Comparison of ENCODE assay signal across 19 cellular contexts in the genomic region with DNA sequence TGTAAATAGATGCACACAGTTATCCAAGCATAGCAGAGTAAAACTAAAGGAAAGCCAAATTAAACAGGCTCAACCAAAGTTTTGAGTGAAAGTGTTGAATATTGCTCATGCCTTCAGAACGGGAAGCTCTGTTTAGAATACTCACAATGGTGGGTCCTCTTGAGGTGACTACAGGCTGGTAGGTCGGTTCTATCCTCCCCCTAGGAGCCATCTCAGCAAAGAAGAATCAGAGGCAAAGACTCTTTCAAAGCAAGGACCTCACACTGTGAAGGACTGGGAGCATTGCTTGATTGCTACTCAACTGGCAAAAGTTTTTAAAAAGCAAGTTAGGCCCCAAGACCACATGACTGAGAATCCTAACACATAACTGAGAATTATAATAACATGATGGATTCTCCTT.
DNase-seq lines count a peak whose midpoint lies in the region; ATAC-seq and TF ChIP-seq lines count a peak whose summit lies in the region.
"Had no signal": no experiment of that assay in that cellular context is flagged by ENCODE, and none has a peak within 500 bp of the region (broad histone marks: within the 10 kb centered on the region; RNA-seq: fewer than 3 reads in every experiment).

No MANE protein-coding gene starts in this region.

- H3K4me1 ChIP-seq in ascending aorta, result peaks cover 0 to 19% of the 10 kb centered on the region in 2 donors
- peaks cover 0 to 19% (median 8%) of the 10 kb centered on the region in 3 donors for H3K4me1 ChIP-seq in esophagus squamous epithelium
- H3K4me1 ChIP-seq: Caco-2 had no signal

- no peaks in the 10 kb centered on the region for H3K9me3 ChIP-seq in ascending aorta
- H3K9me3 ChIP-seq in esophagus squamous epithelium, result no peaks in the 10 kb centered on the region
- H3K9me3 ChIP-seq: Caco-2 had no signal

- intact Hi-C loops in Calu3 (cut with micrococcal nuclease; ENCODE audit: unreplicated experiment), result no loop called here
- intact Hi-C loops in ascending aorta (cut with DNase I), result no loop called here
- intact Hi-C loops in esophagus squamous epithelium (cut with DNase I), result no loop called here
- intact Hi-C loops in sciatic nerve (cut with DNase I), result no loop called here

- H3K36me3 ChIP-seq in ascending aorta (no peaks in the 10 kb centered on the region), esophagus squamous epithelium (no peaks in the 10 kb centered on the region)

- H3K27me3 ChIP-seq in ascending aorta (no peaks in the 10 kb centered on the region), esophagus squamous epithelium (no peaks in the 10 kb centered on the region)

- H3K4me3 Mint-ChIP-seq in Calu3 (ENCODE audit: low read depth, unreplicated experiment), result no peak overlapping the region

- 67 to 68% methylated on average over 2 of the region's 2 CpGs for WGBS in esophagus squamous epithelium, 2 donors

- TF ChIP-seq POLR2A in esophagus squamous epithelium (IDR thresholded peaks at IDR 0.05), result no peak

- CTCF ChIA-PET in Calu3 (lab: Charles Lee), result no interaction called here

- H3K27me3 Mint-ChIP-seq in Calu3 (ENCODE audit: unreplicated experiment), result no peaks in the 10 kb centered on the region

- ATAC-seq in sciatic nerve (peak; percentile 36), HG03457 (IDR thresholded peaks at IDR 0.05; ENCODE audit: unreplicated experiment) (no peak), GM21619 (IDR thresholded peaks at IDR 0.05; ENCODE audit: unreplicated experiment) (no peak), HG02588 (IDR thresholded peaks at IDR 0.05; ENCODE audit: unreplicated experiment) (no peak)
- ATAC-seq: HCT116, Panc1 had no signal

- H3K36me3 Mint-ChIP-seq in Calu3 (ENCODE audit: insufficient read depth, unreplicated experiment), result no peaks in the 10 kb centered on the region

- no TSS peak for BruUV-seq in Calu3 (replicated peaks; lab: Mats Ljungman, UMichigan)

- no peak for TF ChIP-seq CTCF in Calu3 (IDR thresholded peaks at IDR 0.05; ENCODE audit: unreplicated experiment)
- no peak for TF ChIP-seq CTCF in ascending aorta (IDR thresholded peaks at IDR 0.05)
- TF ChIP-seq CTCF in esophagus squamous epithelium (IDR thresholded peaks at IDR 0.05), result no peak

- H3K27ac ChIP-seq in ascending aorta (peak overlapping the region; percentile 69 to 84), esophagus squamous epithelium (peak overlapping the region in 3 of 4 donors; percentile 10 to 36 (median 12))

- peak overlapping the region; percentile 35 for H3K27ac Mint-ChIP-seq in Calu3 (ENCODE audit: unreplicated experiment)

- H3K4me1 Mint-ChIP-seq in Calu3 (ENCODE audit: low read depth, unreplicated experiment), result peaks cover 16% of the 10 kb centered on the region

- DNase-seq in Calu3, result no peak
- DNase-seq in ascending aorta (ENCODE audit: low spot score in 2 of 2), result no peak
- no peak for DNase-seq in esophagus squamous epithelium (lab: John Stamatoyannopoulos, UW)
- no peak for DNase-seq in sciatic nerve (ENCODE audit: low spot score)
- DNase-seq in GOT3 (lab: John Stamatoyannopoulos, UW), result no peak
- DNase-seq: Caco-2, DMS53, KBM-7, NCI-H1048, NCI-H1694, NCI-H2107, NCI-H446, NCI-H774, SIG-M5 had no signal

- H3K4me3 ChIP-seq in ascending aorta (peak overlapping the region in 1 of 2 donors; percentile 20), esophagus squamous epithelium (no peak overlapping the region)

- peaks cover 4% of the 10 kb centered on the region for H3K9me3 Mint-ChIP-seq in Calu3 (ENCODE audit: low read depth, unreplicated experiment)
